ENCODE assay signal across 10 cellular contexts in genomic region chr11:115256326-115257197, GRCh38.
DNase-seq lines count a peak whose midpoint lies in the region; ATAC-seq and TF ChIP-seq lines count a peak whose summit lies in the region.
"Had no signal": no experiment of that assay in that cellular context is flagged by ENCODE, and none has a peak within 500 bp of the region (broad histone marks: within the 10 kb centered on the region; RNA-seq: fewer than 3 reads in every experiment).

No MANE protein-coding gene starts in this region.

- H3K4me1 Mint-ChIP-seq in activated naive CD4-positive, alpha-beta T cell treated with anti-CD3 and anti-CD28 coated beads for 36 hours (ENCODE audit: low read depth) = peaks cover 5% of the 10 kb centered on the region

- H3K27ac Mint-ChIP-seq in activated naive CD4-positive, alpha-beta T cell treated with anti-CD3 and anti-CD28 coated beads for 36 hours = no peak overlapping the region

- no TSS peak for BruUV-seq in OCI-LY7 (replicated peaks; lab: Mats Ljungman, UMichigan)

- H4K20me1 ChIP-seq in OCI-LY7 (ENCODE audit: insufficient read depth, low read length) = no peaks in the 10 kb centered on the region

- H2AFZ ChIP-seq in OCI-LY7 (ENCODE audit: low read length) = peak overlapping the region; percentile 90; the same call in 1 of the 2 replicates

- H3K4me3 ChIP-seq in OCI-LY7 (ENCODE audit: low read depth, low read length, poor library complexity, severe bottlenecking) = peak overlapping the region; percentile 52
- no peak overlapping the region for H3K4me3 ChIP-seq in transverse colon
- H3K4me3 ChIP-seq in stomach = no peak overlapping the region
- H3K4me3 ChIP-seq: dorsolateral prefrontal cortex had no signal

- H3K27me3 ChIP-seq in transverse colon = no peaks in the 10 kb centered on the region
- H3K27me3 ChIP-seq in stomach = no peaks in the 10 kb centered on the region
- H3K27me3 ChIP-seq: dorsolateral prefrontal cortex had no signal

- no peaks in the 10 kb centered on the region for H3K9me3 Mint-ChIP-seq in activated naive CD4-positive, alpha-beta T cell treated with anti-CD3 and anti-CD28 coated beads for 36 hours

- H3K27me3 Mint-ChIP-seq in activated naive CD4-positive, alpha-beta T cell treated with anti-CD3 and anti-CD28 coated beads for 36 hours (ENCODE audit: low read depth) = peaks cover 7% of the 10 kb centered on the region

- H3K36me3 Mint-ChIP-seq in activated naive CD4-positive, alpha-beta T cell treated with anti-CD3 and anti-CD28 coated beads for 36 hours (ENCODE audit: low read depth) = no peaks in the 10 kb centered on the region

- in situ Hi-C loops in transverse colon (cut with MboI; ENCODE audit: low pct_ligation_motif_present in 1 of 4, low pct_unique_long_range_greater_than_20kb in 1 of 4, low sequenced_read_pairs in 3 of 4) = no loop called here

- H3K9me2 ChIP-seq in OCI-LY7 (ENCODE audit: insufficient read depth, low read length) = no peaks in the 10 kb centered on the region

- CTCF ChIA-PET in activated naive CD4-positive, alpha-beta T cell treated with anti-CD3 and anti-CD28 coated beads for 36 hours (lab: Charles Lee) = no interaction called here
- CTCF ChIA-PET in OCI-LY7 (lab: Charles Lee; ENCODE audit: unreplicated experiment) = interaction anchor here (0.8 to 1.3 kb wide), 3 partner anchors 11 to 32 kb away, joined by 3 to 5 read pairs (median 3); no protein-coding TSS in a partner anchor

- POLR2A ChIA-PET in OCI-LY7 (lab: Charles Lee) = interaction anchor here (0.6 to 2.1 kb wide), 11 partner anchors 10 to 1504 kb away, joined by 3 to 9 read pairs (median 5); no protein-coding TSS in a partner anchor

- no peak overlapping the region for H3K4me3 Mint-ChIP-seq in activated naive CD4-positive, alpha-beta T cell treated with anti-CD3 and anti-CD28 coated beads for 36 hours

- DNase-seq in activated naive CD4-positive, alpha-beta T cell treated with anti-CD3 and anti-CD28 coated beads for 36 hours = peak; percentile 7
- DNase-seq in activated naive CD4-positive, alpha-beta T cell treated with Interleukin-2 at 50 U/mL for 16 hours = no peak
- DNase-seq in OCI-LY7 (ENCODE audit: low spot score) (peak; percentile 82), transverse colon (peak; percentile 22), stomach (no peak), hypothalamus (lab: John Stamatoyannopoulos, UW) (no peak)
- DNase-seq in activated naive CD4-positive, alpha-beta T cell treated with anti-CD3 and anti-CD28 coated beads, Interleukin-2, amount 50 U/mL, for 16 hours = no peak

- H3K27ac ChIP-seq in OCI-LY7 (ENCODE audit: low read depth, low read length, poor library complexity, severe bottlenecking) (peak overlapping the region; percentile 90), transverse colon (no peak overlapping the region), stomach (no peak overlapping the region)
- H3K27ac ChIP-seq: C4-2B had no signal

- intact Hi-C loops in activated naive CD4-positive, alpha-beta T cell treated with anti-CD3 and anti-CD28 coated beads for 36 hours (cut with micrococcal nuclease) = no loop called here
- intact Hi-C loops in OCI-LY7 (cut with micrococcal nuclease; ENCODE audit: unreplicated experiment) (loop anchor here (1.0 kb wide), 1 partner anchor 33 kb away; no protein-coding TSS in a partner anchor), transverse colon (cut with DNase I; ENCODE audit: low total_unique reads) (no loop called here), stomach (cut with DNase I; ENCODE audit: low total_unique reads) (no loop called here)

- H3K4me1 ChIP-seq in OCI-LY7 (ENCODE audit: insufficient read depth, low read length, poor library complexity, severe bottlenecking) = peaks cover 41% of the 10 kb centered on the region
- peaks cover 0 to 11% (median 4%) of the 10 kb centered on the region in 4 donors for H3K4me1 ChIP-seq in transverse colon
- peaks cover 0 to 9% (median 0%) of the 10 kb centered on the region in 4 donors for H3K4me1 ChIP-seq in stomach

- peak overlapping the region; percentile 92 for H3K4me2 ChIP-seq in OCI-LY7 (ENCODE audit: low read length)

- TF ChIP-seq POLR2A in transverse colon (IDR thresholded peaks at IDR 0.05) (no peak), stomach (IDR thresholded peaks at IDR 0.05) (no peak)

- peak; percentile 89 for ATAC-seq in HG03095 (IDR thresholded peaks at IDR 0.05; ENCODE audit: unreplicated experiment)

- 19 to 26% methylated on average over 6 to 7 of the region's 7 CpGs for WGBS in transverse colon (ENCODE audit: low coverage in 1 of 2), 2 donors
- WGBS in stomach, 5 donors = 53 to 63% (median 60%) methylated on average over 7 of the region's 7 CpGs

- H3K9me3 ChIP-seq in OCI-LY7 (ENCODE audit: low read length) (no peaks in the 10 kb centered on the region), transverse colon (no peaks in the 10 kb centered on the region), stomach (no peaks in the 10 kb centered on the region)

- TF ChIP-seq EP300 in transverse colon (IDR thresholded peaks at IDR 0.05; ENCODE audit: low read depth) (no peak), stomach (IDR thresholded peaks at IDR 0.05) (no peak)

- H3K36me3 ChIP-seq in OCI-LY7 (ENCODE audit: insufficient read depth, low read length) = no peaks in the 10 kb centered on the region
- no peaks in the 10 kb centered on the region for H3K36me3 ChIP-seq in transverse colon
- H3K36me3 ChIP-seq in stomach = no peaks in the 10 kb centered on the region

- TF ChIP-seq CTCF in OCI-LY7 (conservative IDR thresholded peaks at IDR 0.05; ENCODE audit: low read length) (no peak), transverse colon (IDR thresholded peaks at IDR 0.05) (no peak), stomach (IDR thresholded peaks at IDR 0.05) (no peak)

- H3K79me2 ChIP-seq in OCI-LY7 (ENCODE audit: insufficient read depth, low read depth, low read length) = peaks cover 7% of the 10 kb centered on the region; the same call in 1 of the 2 replicates

Comparison
In these comparisons a context has a peak if more than half of its experiments do, and no peak if none do; other contexts are left out.
1. DNase-seq: peak in activated naive CD4-positive, alpha-beta T cell treated with anti-CD3 and anti-CD28 coated beads for 36 hours (single experiment), OCI-LY7 (single experiment) and transverse colon (single experiment); none in activated naive CD4-positive, alpha-beta T cell treated with Interleukin-2 at 50 U/mL for 16 hours (single experiment), stomach (single experiment), hypothalamus (0 of 51) and activated naive CD4-positive, alpha-beta T cell treated with anti-CD3 and anti-CD28 coated beads, Interleukin-2, amount 50 U/mL, for 16 hours (single experiment).